In the genomic region with DNA sequence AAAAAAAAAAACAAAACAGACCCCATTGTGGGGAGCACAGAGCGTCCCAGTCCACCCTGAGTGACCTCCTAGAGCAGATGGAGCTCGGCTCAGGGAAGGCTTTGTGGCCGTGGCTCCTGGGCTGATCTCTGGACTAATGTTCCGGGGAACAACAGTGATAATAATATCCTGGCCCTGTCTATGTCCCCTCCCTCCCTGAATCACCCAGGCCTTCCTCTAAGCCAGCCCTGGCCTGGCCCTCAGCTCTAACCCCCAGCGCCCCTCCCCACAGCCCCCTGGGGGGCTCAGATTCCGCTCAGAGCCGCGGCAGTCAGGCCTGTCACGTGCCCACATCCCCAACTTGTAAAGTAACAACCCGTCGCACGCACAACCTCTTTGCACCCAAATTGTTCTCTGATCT, we compare ENCODE assay signal across 21 cellular contexts.
"Had no signal": no experiment of that assay in that cellular context is flagged by ENCODE, and none has a peak within 500 bp of the region (broad histone marks: within the 10 kb centered on the region; RNA-seq: fewer than 3 reads in every experiment).

No MANE protein-coding gene starts in this region.

- H3K9me3 ChIP-seq: neutrophil, pancreas, right lobe of liver, thoracic aorta, tibial nerve, upper lobe of right lung, uterus had no signal

- H3K27ac ChIP-seq: neutrophil, pancreas, right lobe of liver, thoracic aorta, tibial nerve, upper lobe of right lung, uterus had no signal

- H3K36me3 ChIP-seq: neutrophil, pancreas, right lobe of liver, thoracic aorta, tibial nerve, upper lobe of right lung, uterus had no signal

- H3K9me3 Mint-ChIP-seq: effector memory CD8-positive, alpha-beta T cell; natural killer cell; stimulated activated naive CD8-positive, alpha-beta T cell treated with anti-CD3 and anti-CD28 coated beads, Interleukin-15, Interleukin-2, amounts not matched to agents 100 ng/mL and 50 ng/mL, for 24 hours had no signal

- H3K27ac Mint-ChIP-seq: effector memory CD8-positive, alpha-beta T cell; memory B cell; natural killer cell; stimulated activated naive B cell treated with anti-CD40 and anti-IgM and Interleukin-4, amounts not matched to agents 10 μg/mL and 1 μg/mL and 100 μg/mL, for 72 hours; stimulated activated naive CD8-positive, alpha-beta T cell treated with anti-CD3 and anti-CD28 coated beads, Interleukin-15, Interleukin-2, amounts not matched to agents 100 ng/mL and 50 ng/mL, for 24 hours had no signal

- H3K4me3 Mint-ChIP-seq: effector memory CD8-positive, alpha-beta T cell; memory B cell; natural killer cell; stimulated activated naive B cell treated with anti-CD40 and anti-IgM and Interleukin-4, amounts not matched to agents 10 μg/mL and 1 μg/mL and 100 μg/mL, for 72 hours; stimulated activated naive CD8-positive, alpha-beta T cell treated with anti-CD3 and anti-CD28 coated beads, Interleukin-15, Interleukin-2, amounts not matched to agents 100 ng/mL and 50 ng/mL, for 24 hours had no signal

- H3K4me1 ChIP-seq: pancreas, right lobe of liver, uterus had no signal

- DNase-seq: cortex of kidney; effector memory CD8-positive, alpha-beta T cell; head of caudate nucleus; natural killer cell; right lobe of liver; small intestine; stimulated activated CD4-positive, alpha-beta T cell treated with anti-CD3 and anti-CD28 coated beads, Interleukin-15, amount 100 ng/mL, for 24 hours; stimulated activated CD4-positive, alpha-beta T cell treated with anti-CD3 and anti-CD28 coated beads, Interleukin-2, amount 100 ng/mL, for 48 hours; stimulated activated naive B cell treated with anti-CD40 and anti-IgM and Interleukin-4, amounts not matched to agents 10 μg/mL and 1 μg/mL and 100 μg/mL, for 72 hours; upper lobe of right lung; uterus had no signal

- FAIRE-seq: endometrium, frontal cortex, keratinocyte, pancreas, small intestine had no signal

- H3K36me3 Mint-ChIP-seq: natural killer cell had no signal

- H3K4me3 ChIP-seq: lung, pancreas, right lobe of liver, thoracic aorta, tibial nerve, upper lobe of right lung, uterus had no signal
